Comparison of ENCODE assay signal across 9 cellular contexts in genomic region chr1:154999651-155000474, GRCh38. TPM values are rescaled to one million over a fixed set of nuclear protein-coding genes. Genes with fewer than 3 reads are reported as not detected.
DNase-seq lines count a peak whose midpoint lies in the region; ATAC-seq, FAIRE-seq and TF ChIP-seq lines count a peak whose summit lies in the region.
"Had no signal": no experiment of that assay in that cellular context is flagged by ENCODE, and none has a peak within 500 bp of the region (broad histone marks: within the 10 kb centered on the region; RNA-seq: fewer than 3 reads in every experiment).

No MANE protein-coding gene starts in this region.

- no peaks in the 10 kb centered on the region for H3K27me3 ChIP-seq in WERI-Rb-1 (ENCODE audit: insufficient read depth, low read depth, severe bottlenecking)
- H3K27me3 ChIP-seq in H1 (replicated peaks in 1 of 4; ENCODE audit: control insufficient read depth in 3 of 4, extremely low read depth in 1 of 4, insufficient read depth in 3 of 4, low read length in 3 of 4), result no peaks in the 10 kb centered on the region
- H3K27me3 ChIP-seq in aorta (ENCODE audit: control insufficient read depth in 1 of 2, insufficient read depth in 2 of 2, low read length in 1 of 2), result no peaks in the 10 kb centered on the region

- H3K36me3 ChIP-seq in WERI-Rb-1, result peaks cover 4% of the 10 kb centered on the region; the same call in 1 of the 2 replicates
- no peaks in the 10 kb centered on the region for H3K36me3 ChIP-seq in H1 (ENCODE audit: control insufficient read depth in 2 of 4, insufficient read depth in 4 of 4, low read length in 3 of 4)
- H3K36me3 ChIP-seq in aorta (ENCODE audit: control insufficient read depth in 1 of 2, insufficient read depth in 2 of 2, low read length in 1 of 2), result no peaks in the 10 kb centered on the region

- peak overlapping the region; percentile 64 for H3K4me3 ChIP-seq in WERI-Rb-1 (ENCODE audit: low read depth, low read length)
- peak overlapping the region; percentile 55 to 68 (median 58) for H3K4me3 ChIP-seq in H1 (ENCODE audit: extremely low read depth in 1 of 4, insufficient read depth in 2 of 4, low read depth in 3 of 4, low read length in 4 of 4)
- H3K4me3 ChIP-seq in aorta (ENCODE audit: low read length in 2 of 2), result peak overlapping the region; percentile 22 to 30

- no peak overlapping the region for H3K14ac ChIP-seq in H1 (ENCODE audit: insufficient read length)

- TF ChIP-seq CTCF in WERI-Rb-1 (IDR thresholded peaks at IDR 0.05; ENCODE audit: low read depth, low read length) (no peak), H1 (IDR thresholded peaks at IDR 0.05; ENCODE audit: control extremely low read depth in 1 of 3, insufficient read depth in 1 of 3, low read depth in 1 of 3, low read length in 3 of 3) (0 out of 4 replicates have a peak, but pooled peaks of 1 of the 3 experiments have one; percentile 4), nephron progenitor cell (IDR thresholded peaks at IDR 0.05) (no peak)

- H2BK15ac ChIP-seq in H1 (ENCODE audit: low read length), result peak overlapping the region; percentile 88; the same call in 1 of the 2 replicates

- peaks cover 4% of the 10 kb centered on the region for H3K27me3 Mint-ChIP-seq in nephron progenitor cell (ENCODE audit: low read depth, poor library complexity)

- peak overlapping the region; percentile 93 for H2BK120ac ChIP-seq in H1 (replicated peaks; ENCODE audit: low read depth, low read length)

- H4K5ac ChIP-seq in H1 (ENCODE audit: insufficient read length, low read depth, low read length), result peak overlapping the region; percentile 93

- peaks cover 0 to 19% of the 10 kb centered on the region in 2 experiments; a peak in 2 of 4 replicates for H3K79me2 ChIP-seq in H1 (ENCODE audit: control insufficient read depth in 1 of 2, insufficient read depth in 2 of 2, low read length in 2 of 2)

- H3K4me2 ChIP-seq in H1 (ENCODE audit: insufficient read depth in 1 of 2, low read depth in 2 of 2, low read length in 2 of 2), result peak overlapping the region; percentile 79 to 91

- peak overlapping the region; percentile 97 for H2BK5ac ChIP-seq in H1 (ENCODE audit: low read depth, low read length)

- H3K27ac ChIP-seq in WERI-Rb-1 (peak overlapping the region; percentile 99), H1 (ENCODE audit: low read depth, low read length) (peak overlapping the region; percentile 77; the same call in 1 of the 2 replicates), aorta (ENCODE audit: low read depth in 1 of 2, low read length in 2 of 2) (peak overlapping the region; percentile 38 to 68)

- peaks cover 0 to 2% of the 10 kb centered on the region in 2 experiments for H4K20me1 ChIP-seq in H1 (replicated peaks in 1 of 2; ENCODE audit: control insufficient read depth in 1 of 2, insufficient read depth in 2 of 2, low read length in 2 of 2)

- H3K9me3 ChIP-seq in WERI-Rb-1 (ENCODE audit: severe bottlenecking) (no peaks in the 10 kb centered on the region), H1 (ENCODE audit: insufficient read depth in 2 of 2, low read depth in 1 of 2, low read length in 1 of 2) (no peaks in the 10 kb centered on the region), aorta (ENCODE audit: control insufficient read depth, low read length) (no peaks in the 10 kb centered on the region)

- intact Hi-C loops in aorta (cut with DNase I), result loop anchor here in 1 of 2 donors (2.0 to 5.0 kb wide), 3 partner anchors 37 to 63 kb away; partner anchors contain the start of genes EFNA4 and PMVK

- no peak overlapping the region for H3K23ac ChIP-seq in H1 (ENCODE audit: insufficient read length)

- no peaks in the 10 kb centered on the region for H3K9me3 Mint-ChIP-seq in nephron progenitor cell

- peak overlapping the region in 2 of 4 experiments; percentile 63; a peak in 4 of 7 replicates for H3K9ac ChIP-seq in H1 (replicated peaks in 1 of 4; ENCODE audit: extremely low read depth in 1 of 4, low read depth in 3 of 4, low read length in 3 of 4)

- H3K18ac ChIP-seq in H1 (ENCODE audit: extremely low read depth, low read length), result peak overlapping the region; percentile 99

- H4K8ac ChIP-seq in H1 (ENCODE audit: extremely low read depth, insufficient read depth, low read length), result peak overlapping the region; percentile 22

- TF ChIP-seq EP300 in H1 (IDR thresholded peaks at IDR 0.05; ENCODE audit: borderline replicate concordance in 1 of 2, low read depth in 2 of 2, low read length in 2 of 2), result no peak

- CTCF ChIA-PET in H1 (lab: Charles Lee; ENCODE audit: partially characterized antibody), result interaction anchor here (0.6 to 14.0 kb wide), 13 partner anchors 15 to 134 kb away, joined by 3 to 334 read pairs (median 11); partner anchors contain the start of genes ADAM15, CKS1B, EFNA4 and FLAD1

- H3K36me3 Mint-ChIP-seq in nephron progenitor cell (ENCODE audit: low read depth), result no peaks in the 10 kb centered on the region

- H2AFZ ChIP-seq in H1 (ENCODE audit: low read length), result peak overlapping the region; percentile 7; the same call in 1 of the 2 replicates

- peak overlapping the region; percentile 36 for H3K4ac ChIP-seq in H1 (replicated peaks; ENCODE audit: insufficient read length, low read depth, low read length)

- no peak for FAIRE-seq in H1 (lab: Jason Lieb, UNC)

- peaks cover 42% of the 10 kb centered on the region for H3K4me1 Mint-ChIP-seq in nephron progenitor cell

- POLR2A ChIA-PET in H1 (lab: Charles Lee; ENCODE audit: partially characterized antibody), result interaction anchor here (1.0 to 42.8 kb wide), 9 partner anchors 12 to 129 kb away, joined by 3 to 702 read pairs (median 6); partner anchors contain the start of genes ADAM15, CKS1B, FLAD1 and PBXIP1

- peak overlapping the region; percentile 97 for H2AK5ac ChIP-seq in H1 (ENCODE audit: low read depth, low read length)

- peak; percentile 29 for DNase-seq in COR-L47 (lab: John Stamatoyannopoulos, UW)
- DNase-seq in HuH-7 (ENCODE audit: low spot score), result peak; percentile 79
- peak; percentile 92 for DNase-seq in WERI-Rb-1
- peak in 1 of 2 experiments; percentile 85 for DNase-seq in H1 (ENCODE audit: low read depth in 1 of 2, low spot score in 2 of 2)
- peak; percentile 61 for DNase-seq in nephron progenitor cell
- peak in 1 of 2 donors; percentile 60 for DNase-seq in aorta
- DNase-seq in left lobe of liver (ENCODE audit: low spot score), result no peak

- H3K4me3 Mint-ChIP-seq in nephron progenitor cell, result peak overlapping the region; percentile 91

- peak overlapping the region; percentile 91 for H3K56ac ChIP-seq in H1 (replicated peaks; ENCODE audit: insufficient read length, low read depth, low read length)

- H4K91ac ChIP-seq in H1 (replicated peaks; ENCODE audit: insufficient read length, low read length), result peak overlapping the region; percentile 99

- peak overlapping the region; percentile 96; the same call in 1 of the 2 replicates for H2BK12ac ChIP-seq in H1 (ENCODE audit: low read depth, low read length)

- H2BK20ac ChIP-seq in H1 (ENCODE audit: low read length), result peak overlapping the region; percentile 90; the same call in 1 of the 2 replicates

- ATAC-seq in aorta (ENCODE audit: low FRiP score) (no peak), left lobe of liver (no peak), GM21717 (IDR thresholded peaks at IDR 0.05; ENCODE audit: unreplicated experiment) (no peak)

- no peaks in the 10 kb centered on the region for H3K79me1 ChIP-seq in H1 (ENCODE audit: low read depth, low read length)

- TF ChIP-seq POLR2A in H1 (IDR thresholded peaks at IDR 0.05; ENCODE audit: control extremely low read depth in 1 of 2, low read depth in 2 of 2, low read length in 2 of 2), result no peak

- 2% methylated on average over 25 of the region's 41 CpGs; no CpG with 5 or more reads in 1 of the 2 experiments for WGBS in H1 (ENCODE audit: extremely low coverage in 1 of 2, insufficient coverage in 1 of 2, insufficient read length in 1 of 2, insufficient replicate concordance in 2 of 2, low coverage in 1 of 2, low lambda C conversion rate in 2 of 2, missing lambda C conversion rate in 1 of 2), 2 experiments
- WGBS in aorta, 2 donors, result 1 to 2% methylated on average over 41 of the region's 41 CpGs

- H3K4me1 ChIP-seq in H1 (replicated peaks in 1 of 4; ENCODE audit: control insufficient read depth in 3 of 4, insufficient read depth in 4 of 4, low read length in 3 of 4), result peaks cover 6 to 10% (median 8%) of the 10 kb centered on the region in 4 experiments
- H3K4me1 ChIP-seq in aorta (ENCODE audit: control insufficient read depth in 1 of 2, insufficient read depth in 2 of 2, low read length in 2 of 2), result peaks cover 0 to 2% of the 10 kb centered on the region in 2 donors

- TF ChIP-seq RAD21 in H1 (IDR thresholded peaks at IDR 0.05 in 1 of 2, conservative IDR thresholded peaks at IDR 0.05 in 1 of 2; ENCODE audit: low read depth in 2 of 2, low read length in 2 of 2), result no peak

- H3K23me2 ChIP-seq in H1 (ENCODE audit: low read depth, low read length), result peaks cover 18% of the 10 kb centered on the region; the same call in 1 of the 2 replicates

- peak overlapping the region; percentile 98 for H3K27ac Mint-ChIP-seq in nephron progenitor cell

RNA-seq across cellular contexts. Expression of gene ZBTB7B, which starts 2.7 kb away (rescaled TPM):
- total RNA-seq in H1 (2021; fragmentation: NEBNext Ultra II Directional; extraction: Animal tissue kit (Norgen Biotek cat#: 25700)), result 22.1 and 24.5 TPM in 2 replicates
- polyA plus RNA-seq in H1 (2011; rRNA removed) (36.9 and 38.3 TPM in 2 replicates), aorta (10 to 100 TPM; 23.3 to 32.8 TPM)
- 28.7 TPM for polyA plus RNA-seq in H1 (2011; cell fraction: cytosol; rRNA removed)
- 38.2 TPM for polyA plus RNA-seq in H1 (2011; cell fraction: nucleus; rRNA removed)
- polyA plus RNA-seq in H1 (2012, experiment 1 of 2), result 11.5 to 24.0 TPM (median 20.2 TPM) in 4 replicates
- polyA plus RNA-seq in H1 (2012, experiment 2 of 2), result 15.2 TPM
- polyA plus RNA-seq in H1 (2013, experiment 1 of 2), result 8.9 TPM
- polyA plus RNA-seq in H1 (2013, experiment 2 of 2), result 9.4 TPM
- polyA minus RNA-seq in H1 (2011; rRNA and poly(A)+ RNA removed), result 16.1 and 19.4 TPM in 2 replicates
- polyA minus RNA-seq in H1 (2011; cell fraction: cytosol; rRNA and poly(A)+ RNA removed), result 22.2 TPM
- 19.9 TPM for polyA minus RNA-seq in H1 (2011; cell fraction: nucleus; rRNA and poly(A)+ RNA removed)
- total RNA-seq in aorta (10 to 100 TPM; 46.4 to 71.1 TPM), left lobe of liver (89.5 TPM)

RNA-seq across cellular contexts. Expression of gene LENEP, which starts 6.5 kb away (rescaled TPM):
- total RNA-seq in H1 (2021; fragmentation: NEBNext Ultra II Directional; extraction: Animal tissue kit (Norgen Biotek cat#: 25700)), result 1.2 and 1.3 TPM in 2 replicates
- polyA plus RNA-seq in H1 (2011; rRNA removed), result 1.1 TPM in 1 of 2 replicates, not detected in the other
- polyA plus RNA-seq in H1 (2011; cell fraction: cytosol; rRNA removed), result 0.23 TPM
- 1.5 TPM for polyA plus RNA-seq in H1 (2011; cell fraction: nucleus; rRNA removed)
- 0.32 TPM in 1 of 4 replicates, not detected in the others for polyA plus RNA-seq in H1 (2012, experiment 1 of 2)
- polyA plus RNA-seq in H1 (2012, experiment 2 of 2), result not detected
- 0.61 TPM for polyA plus RNA-seq in H1 (2013, experiment 1 of 2)
- polyA plus RNA-seq in H1 (2013, experiment 2 of 2), result not detected
- polyA minus RNA-seq in H1 (2011; rRNA and poly(A)+ RNA removed), result 6.1 and 8.4 TPM in 2 replicates
- polyA minus RNA-seq in H1 (2011; cell fraction: cytosol; rRNA and poly(A)+ RNA removed), result not detected
- polyA minus RNA-seq in H1 (2011; cell fraction: nucleus; rRNA and poly(A)+ RNA removed), result 15.3 TPM
- not detected for total RNA-seq in aorta
- not detected for polyA plus RNA-seq in aorta
- not detected for total RNA-seq in left lobe of liver
- total RNA-seq: M059J had no signal

RNA-seq across cellular contexts. Expression of gene FLAD1, which starts 16.7 kb away (rescaled TPM):
- 97.4 and 104 TPM in 2 replicates for total RNA-seq in H1 (2021; fragmentation: NEBNext Ultra II Directional; extraction: Animal tissue kit (Norgen Biotek cat#: 25700))
- polyA plus RNA-seq in H1 (2011; rRNA removed) (143 and 189 TPM in 2 replicates), aorta (10 to 100 TPM; 23.8 to 24.2 TPM)
- polyA plus RNA-seq in H1 (2011; cell fraction: cytosol; rRNA removed), result 152 TPM
- 250 TPM for polyA plus RNA-seq in H1 (2011; cell fraction: nucleus; rRNA removed)
- polyA plus RNA-seq in H1 (2012, experiment 1 of 2), result 116 to 134 TPM (median 122 TPM) in 4 replicates
- 127 TPM for polyA plus RNA-seq in H1 (2012, experiment 2 of 2)
- polyA plus RNA-seq in H1 (2013, experiment 1 of 2), result 95.1 TPM
- 95.5 TPM for polyA plus RNA-seq in H1 (2013, experiment 2 of 2)
- 149 and 177 TPM in 2 replicates for polyA minus RNA-seq in H1 (2011; rRNA and poly(A)+ RNA removed)
- 69.5 TPM for polyA minus RNA-seq in H1 (2011; cell fraction: cytosol; rRNA and poly(A)+ RNA removed)
- polyA minus RNA-seq in H1 (2011; cell fraction: nucleus; rRNA and poly(A)+ RNA removed), result 81.1 TPM
- total RNA-seq in aorta (10 to 100 TPM; 14.5 to 17.6 TPM), left lobe of liver (21.9 TPM)

RNA-seq across cellular contexts. Expression of gene CKS1B, which starts 25.4 kb away (rescaled TPM):
- total RNA-seq in H1 (2021; fragmentation: NEBNext Ultra II Directional; extraction: Animal tissue kit (Norgen Biotek cat#: 25700)), result 284 and 294 TPM in 2 replicates
- polyA plus RNA-seq in H1 (2011; rRNA removed), result 801 and 1,025 TPM in 2 replicates
- 668 TPM for polyA plus RNA-seq in H1 (2011; cell fraction: cytosol; rRNA removed)
- polyA plus RNA-seq in H1 (2011; cell fraction: nucleus; rRNA removed), result 301 TPM
- polyA plus RNA-seq in H1 (2012, experiment 1 of 2), result 458 to 597 TPM (median 493 TPM) in 4 replicates
- polyA plus RNA-seq in H1 (2012, experiment 2 of 2), result 299 TPM
- polyA plus RNA-seq in H1 (2013, experiment 1 of 2), result 459 TPM
- 480 TPM for polyA plus RNA-seq in H1 (2013, experiment 2 of 2)
- 354 and 434 TPM in 2 replicates for polyA minus RNA-seq in H1 (2011; rRNA and poly(A)+ RNA removed)
- polyA minus RNA-seq in H1 (2011; cell fraction: cytosol; rRNA and poly(A)+ RNA removed), result 129 TPM
- polyA minus RNA-seq in H1 (2011; cell fraction: nucleus; rRNA and poly(A)+ RNA removed), result 123 TPM
- total RNA-seq in aorta, result 10 to 100 TPM; 19.3 to 25.5 TPM
- 10 to 100 TPM; 38.9 to 58.9 TPM for polyA plus RNA-seq in aorta
- total RNA-seq in left lobe of liver, result 14.2 TPM

RNA-seq across cellular contexts. Expression of gene SHC1, which starts 29.3 kb away (rescaled TPM):
- 204 and 212 TPM in 2 replicates for total RNA-seq in H1 (2021; fragmentation: NEBNext Ultra II Directional; extraction: Animal tissue kit (Norgen Biotek cat#: 25700))
- polyA plus RNA-seq in H1 (2011; rRNA removed) (177 and 197 TPM in 2 replicates), aorta (100 to 1,000 TPM in 1 of 2 donors, 10 to 100 TPM in 1; 39.1 to 179 TPM)
- 199 TPM for polyA plus RNA-seq in H1 (2011; cell fraction: cytosol; rRNA removed)
- 757 TPM for polyA plus RNA-seq in H1 (2011; cell fraction: nucleus; rRNA removed)
- polyA plus RNA-seq in H1 (2012, experiment 1 of 2), result 146 to 233 TPM (median 185 TPM) in 4 replicates
- polyA plus RNA-seq in H1 (2012, experiment 2 of 2), result 206 TPM
- 197 TPM for polyA plus RNA-seq in H1 (2013, experiment 1 of 2)
- 196 TPM for polyA plus RNA-seq in H1 (2013, experiment 2 of 2)
- polyA minus RNA-seq in H1 (2011; rRNA and poly(A)+ RNA removed), result 204 and 224 TPM in 2 replicates
- 101 TPM for polyA minus RNA-seq in H1 (2011; cell fraction: cytosol; rRNA and poly(A)+ RNA removed)
- polyA minus RNA-seq in H1 (2011; cell fraction: nucleus; rRNA and poly(A)+ RNA removed), result 123 TPM
- total RNA-seq in aorta (100 to 1,000 TPM; 165 to 182 TPM), left lobe of liver (43.0 TPM)
